In genomic region chr7:66044498-66044854, GRCh38 we compare ENCODE assay signal across 1 cellular context.
TF ChIP-seq lines count a peak whose summit lies in the region.

No MANE protein-coding gene starts in this region.

TF ChIP-seq in WTC11, 78 proteins besides CTCF, POLR2A, EP300 and RAD21:
- TF ChIP-seq FOXP1 (CRISPR knock-in tag; IDR thresholded peaks at IDR 0.05; ENCODE audit: borderline replicate concordance) (0 out of 2 replicates have a peak, but pooled peaks have one; percentile 8), ZNF121 (CRISPR knock-in tag; IDR thresholded peaks at IDR 0.05) (peak; percentile 78; the same call in 1 of the 2 replicates)
